ENCODE assay signal across 16 cellular contexts in the genomic region with DNA sequence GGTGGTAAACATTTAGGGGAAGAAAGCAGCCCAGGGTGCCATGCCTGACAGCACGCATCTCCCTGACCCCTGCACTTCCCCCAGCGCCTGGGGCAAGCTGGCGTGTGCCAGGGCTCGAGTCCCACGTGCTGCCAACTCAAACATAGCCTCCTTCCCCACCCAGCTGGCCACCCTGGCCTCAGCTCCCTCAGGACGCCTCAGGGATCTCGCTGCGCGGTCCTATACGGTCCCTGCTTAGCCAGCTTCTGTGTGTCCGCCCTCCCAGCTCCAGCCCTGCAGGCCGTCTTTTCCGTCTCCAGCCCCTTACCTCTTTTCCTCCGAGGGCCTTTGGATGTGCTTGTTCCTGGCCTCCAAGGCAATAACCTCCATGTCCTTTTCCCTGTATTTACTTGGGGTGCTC.
DNase-seq lines count a peak whose midpoint lies in the region; ATAC-seq and TF ChIP-seq lines count a peak whose summit lies in the region.
"Had no signal": no experiment of that assay in that cellular context is flagged by ENCODE, and none has a peak within 500 bp of the region (broad histone marks: within the 10 kb centered on the region; RNA-seq: fewer than 3 reads in every experiment).

No MANE protein-coding gene starts in this region.

- H3K27me3 ChIP-seq in testis (no peaks in the 10 kb centered on the region), vagina (no peaks in the 10 kb centered on the region)

- H3K4me1 ChIP-seq in testis = peaks cover 9% of the 10 kb centered on the region
- peaks cover 8% of the 10 kb centered on the region for H3K4me1 ChIP-seq in vagina

- ATAC-seq in activated T-helper 17 cell treated with anti-CD3 and anti-CD28 coated beads, Interleukin-2, amount 50 U/mL, for 72 hours (replicated peaks) = no peak
- ATAC-seq in left lobe of liver = no peak
- ATAC-seq: CD8-positive, alpha-beta T cell had no signal

- 87 to 94% methylated on average over 14 of the region's 14 CpGs for WGBS in testis, 2 donors

- H3K9me3 ChIP-seq in testis = no peaks in the 10 kb centered on the region
- no peaks in the 10 kb centered on the region for H3K9me3 ChIP-seq in vagina
- H3K9me3 ChIP-seq: BLaER1 had no signal

- no peak overlapping the region for H3K27ac ChIP-seq in testis
- no peak overlapping the region for H3K27ac ChIP-seq in vagina
- H3K27ac ChIP-seq: BLaER1 had no signal

- peak; percentile 46 for DNase-seq in activated effector memory CD4-positive, alpha-beta T cell treated with anti-CD3 and anti-CD28 coated beads, Interleukin-2, amount 50 U/mL, for 16 hours
- DNase-seq in activated effector memory CD4-positive, alpha-beta T cell treated with Interleukin-2 at 50 U/mL for 16 hours = no peak
- DNase-seq in left lobe of liver (ENCODE audit: low spot score) (peak; percentile 38), testis (peak; percentile 7), vagina (ENCODE audit: extremely low spot score in 2 of 2) (no peak), progenitor cell of endocrine pancreas (ENCODE audit: low spot score, unreplicated experiment) (no peak)
- DNase-seq: CD8-positive, alpha-beta T cell; DMS79; H7; NCI-H187; NCI-H2171; NCI-H446 treated with DMSO at 0.1 percent for 48 hours; NCI-H774 had no signal

- no peak overlapping the region for H3K4me3 ChIP-seq in testis
- H3K4me3 ChIP-seq in vagina = no peak overlapping the region
- H3K4me3 ChIP-seq: BLaER1 had no signal

- H3K4me3 Mint-ChIP-seq in activated T-helper 17 cell treated with anti-CD3 and anti-CD28 coated beads, Interleukin-2, amount 50 U/mL, for 72 hours = no peak overlapping the region
- no peak overlapping the region for H3K4me3 Mint-ChIP-seq in progenitor cell of endocrine pancreas (ENCODE audit: low read depth)
- H3K4me3 Mint-ChIP-seq: CD8-positive, alpha-beta T cell; IgD-negative memory B cell had no signal

- peak overlapping the region; percentile 50 for H3K27ac Mint-ChIP-seq in activated T-helper 17 cell treated with anti-CD3 and anti-CD28 coated beads, Interleukin-2, amount 50 U/mL, for 72 hours
- no peak overlapping the region for H3K27ac Mint-ChIP-seq in progenitor cell of endocrine pancreas
- H3K27ac Mint-ChIP-seq: CD8-positive, alpha-beta T cell had no signal

- no peaks in the 10 kb centered on the region for H3K27me3 Mint-ChIP-seq in activated T-helper 17 cell treated with anti-CD3 and anti-CD28 coated beads, Interleukin-2, amount 50 U/mL, for 72 hours
- H3K27me3 Mint-ChIP-seq in progenitor cell of endocrine pancreas = no peaks in the 10 kb centered on the region

- H3K9me3 Mint-ChIP-seq in activated T-helper 17 cell treated with anti-CD3 and anti-CD28 coated beads, Interleukin-2, amount 50 U/mL, for 72 hours = no peaks in the 10 kb centered on the region
- H3K9me3 Mint-ChIP-seq in progenitor cell of endocrine pancreas (ENCODE audit: low read depth) = no peaks in the 10 kb centered on the region
- H3K9me3 Mint-ChIP-seq: CD8-positive, alpha-beta T cell; IgD-negative memory B cell had no signal

- intact Hi-C loops in testis (cut with DNase I; ENCODE audit: low total_unique reads) (no loop called here), vagina (cut with DNase I) (loop anchor here (10.0 kb wide), 1 partner anchor 117 kb away; no protein-coding TSS in a partner anchor)

- no peaks in the 10 kb centered on the region for H3K4me1 Mint-ChIP-seq in activated T-helper 17 cell treated with anti-CD3 and anti-CD28 coated beads, Interleukin-2, amount 50 U/mL, for 72 hours
- peaks cover 5% of the 10 kb centered on the region for H3K4me1 Mint-ChIP-seq in progenitor cell of endocrine pancreas (ENCODE audit: low read depth)

- peaks cover 20% of the 10 kb centered on the region for H3K36me3 Mint-ChIP-seq in activated T-helper 17 cell treated with anti-CD3 and anti-CD28 coated beads, Interleukin-2, amount 50 U/mL, for 72 hours (ENCODE audit: low read depth)
- H3K36me3 Mint-ChIP-seq in progenitor cell of endocrine pancreas (ENCODE audit: insufficient read depth) = peaks cover 10% of the 10 kb centered on the region

- TF ChIP-seq POLR2A in testis (IDR thresholded peaks at IDR 0.05) (no peak), vagina (IDR thresholded peaks at IDR 0.05) (no peak)

- no peak for TF ChIP-seq CTCF in testis (IDR thresholded peaks at IDR 0.05)
- TF ChIP-seq CTCF in vagina (IDR thresholded peaks at IDR 0.05) = no peak
- TF ChIP-seq CTCF in progenitor cell of endocrine pancreas (IDR thresholded peaks at IDR 0.05; ENCODE audit: unreplicated experiment) = no peak

- H3K36me3 ChIP-seq in testis (ENCODE audit: low read depth, missing control alignments) (no peaks in the 10 kb centered on the region), vagina (peaks cover 0 to 39% of the 10 kb centered on the region in 2 donors)

Comparison
In these comparisons a context has a peak if more than half of its experiments do, and no peak if none do; other contexts are left out.
1. DNase-seq: peak in activated effector memory CD4-positive, alpha-beta T cell treated with anti-CD3 and anti-CD28 coated beads, Interleukin-2, amount 50 U/mL, for 16 hours (single experiment), left lobe of liver (single experiment) and testis (single experiment); none in activated effector memory CD4-positive, alpha-beta T cell treated with Interleukin-2 at 50 U/mL for 16 hours (single experiment), vagina (0 of 2) and progenitor cell of endocrine pancreas (single experiment).